Comparison of ENCODE assay signal across 15 cellular contexts in the genomic region with DNA sequence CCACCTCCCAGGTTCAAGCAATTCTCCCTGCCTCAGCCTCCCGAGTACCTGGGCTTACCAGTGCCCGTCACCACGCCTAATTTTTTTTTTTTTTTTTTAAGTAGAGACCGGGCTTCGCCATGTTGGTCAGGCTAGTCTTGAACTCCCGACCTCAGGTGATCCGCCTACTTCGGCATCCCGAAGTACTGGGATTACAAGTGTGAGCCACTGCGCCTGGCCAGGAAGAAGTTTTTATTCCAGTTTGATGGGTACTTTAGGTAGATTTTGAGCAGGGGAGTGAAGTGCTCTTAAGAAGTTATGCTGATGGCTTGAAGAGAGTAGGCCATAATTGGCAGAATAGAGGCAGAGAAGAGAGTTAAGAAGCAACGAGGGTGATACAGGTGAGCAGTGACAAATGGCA. TPM values are rescaled to one million over a fixed set of nuclear protein-coding genes. Genes with fewer than 3 reads are reported as not detected.
DNase-seq lines count a peak whose midpoint lies in the region; ATAC-seq and TF ChIP-seq lines count a peak whose summit lies in the region.
"Had no signal": no experiment of that assay in that cellular context is flagged by ENCODE, and none has a peak within 500 bp of the region (broad histone marks: within the 10 kb centered on the region; RNA-seq: fewer than 3 reads in every experiment).

No MANE protein-coding gene starts in this region.

- H3K4me1 ChIP-seq in left lung = no peaks in the 10 kb centered on the region
- no peaks in the 10 kb centered on the region for H3K4me1 ChIP-seq in upper lobe of right lung

- no peak for TF ChIP-seq CTCF in C4-2B (conservative IDR thresholded peaks at IDR 0.05)
- no peak for TF ChIP-seq CTCF in left lung (IDR thresholded peaks at IDR 0.05)
- TF ChIP-seq CTCF in upper lobe of right lung (IDR thresholded peaks at IDR 0.05) = no peak

- H3K27me3 ChIP-seq in left lung = no peaks in the 10 kb centered on the region
- H3K27me3 ChIP-seq in upper lobe of right lung = no peaks in the 10 kb centered on the region

- peak; percentile 74 for DNase-seq in DMS79 (lab: John Stamatoyannopoulos, UW)
- DNase-seq in left lung = no peak
- DNase-seq in upper lobe of right lung = no peak
- no peak for DNase-seq in GM03348 (ENCODE audit: low spot score)
- DNase-seq in DMS 273 (lab: John Stamatoyannopoulos, UW; ENCODE audit: unreplicated experiment) = no peak
- DNase-seq: C1 segment of cervical spinal cord; Caco-2; CD4-positive, CD25-positive, alpha-beta regulatory T cell; CD8-positive, alpha-beta T cell; DMS 273 treated with DMSO at 0.1 percent for 48 hours; DND-41; GM23248 had no signal

- H3K36me3 ChIP-seq in left lung (peaks cover 0 to 70% of the 10 kb centered on the region in 2 donors), upper lobe of right lung (peaks cover 27% of the 10 kb centered on the region)

- ATAC-seq in left lung (peak; percentile 50), upper lobe of right lung (peak; percentile 33)
- ATAC-seq: CD8-positive, alpha-beta T cell; GM12878; HCT116 had no signal

- H3K4me3 ChIP-seq in left lung (no peak overlapping the region), upper lobe of right lung (no peak overlapping the region)
- H3K4me3 ChIP-seq: GM12878, GM23248 had no signal

- no peaks in the 10 kb centered on the region for H3K9me3 ChIP-seq in left lung
- no peaks in the 10 kb centered on the region for H3K9me3 ChIP-seq in upper lobe of right lung
- H3K9me3 ChIP-seq: Caco-2 had no signal

- peak overlapping the region; percentile 17; the same call in 1 of the 2 replicates for H3K27ac ChIP-seq in C4-2B
- no peak overlapping the region for H3K27ac ChIP-seq in left lung
- H3K27ac ChIP-seq in upper lobe of right lung = no peak overlapping the region
- H3K27ac ChIP-seq: GM23248 had no signal

- intact Hi-C loops in left lung (cut with DNase I) = loop anchor here in 1 of 2 donors (10.0 kb wide), 2 partner anchors 220 to 330 kb away; no protein-coding TSS in a partner anchor
- intact Hi-C loops in upper lobe of right lung (cut with DNase I) = loop anchor here (10.0 kb wide), 1 partner anchor 290 kb away; no protein-coding TSS in a partner anchor

RNA-seq across cellular contexts. Expression of a gene that starts 25.3 kb away (rescaled TPM):
- total RNA-seq in left lung = 10 to 100 TPM; 31.9 to 33.8 TPM
- 42.5 TPM for total RNA-seq in upper lobe of right lung

RNA-seq across cellular contexts. Expression of a gene that starts 33.0 kb away (rescaled TPM):
- total RNA-seq in left lung = 10 to 100 TPM; 20.6 to 33.2 TPM
- total RNA-seq in upper lobe of right lung = 25.7 TPM
